ENCODE assay signal across 19 cellular contexts in the genomic region with DNA sequence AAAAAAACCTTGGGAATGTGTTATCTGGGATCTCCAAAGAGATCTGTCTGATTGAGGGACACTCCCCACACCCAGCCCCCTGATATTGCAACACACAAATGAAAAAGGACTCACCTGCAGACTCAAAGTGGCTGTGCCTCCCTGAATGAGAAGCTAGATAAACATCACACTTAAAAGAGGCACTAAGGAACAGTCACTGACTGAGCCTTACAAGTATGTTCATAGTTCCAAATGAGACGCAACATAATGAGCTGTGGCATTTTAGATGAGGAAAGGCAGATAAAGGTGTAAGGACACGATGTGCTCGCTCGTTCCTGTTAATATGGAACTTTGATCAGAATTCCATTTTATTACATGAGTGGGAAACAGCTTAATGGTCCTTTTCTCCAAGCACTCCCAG. TPM values are rescaled to one million over a fixed set of nuclear protein-coding genes. Genes with fewer than 3 reads are reported as not detected.
"Had no signal": no experiment of that assay in that cellular context is flagged by ENCODE, and none has a peak within 500 bp of the region (broad histone marks: within the 10 kb centered on the region; RNA-seq: fewer than 3 reads in every experiment).

No MANE protein-coding gene starts in this region.

- H3K36me3 ChIP-seq: colonic mucosa, tibial artery had no signal

- DNase-seq: activated CD4-positive, alpha-beta T cell treated with anti-CD3 and anti-CD28 coated beads for 48 hours; activated CD8-positive, alpha-beta memory T cell treated with anti-CD3 and anti-CD28 coated beads, Interleukin-2, amount 50 U/mL, for 48 hours; activated gamma-delta T cell; activated T-cell treated with anti-CD3 and anti-CD28 coated beads, Interleukin-2, amount 50 U/mL, for 72 hours; central memory CD4-positive, alpha-beta T cell; colonic mucosa; hippocampal formation; naive thymus-derived CD4-positive, alpha-beta T cell; retina; stimulated activated CD4-positive, alpha-beta T cell treated with anti-CD3 and anti-CD28 coated beads, Interleukin-2, amount 100 ng/mL, for 48 hours; stimulated activated naive B cell treated with anti-CD40 and anti-IgM and Interleukin-4, amounts not matched to agents 10 μg/mL and 1 μg/mL and 100 μg/mL, for 72 hours; T-helper 17 cell; tibial artery had no signal

- H3K36me3 Mint-ChIP-seq: activated naive CD4-positive, alpha-beta T cell treated with anti-CD3 and anti-CD28 coated beads, Interleukin-2, amount 50 U/mL, for 72 hours; naive thymus-derived CD4-positive, alpha-beta T cell; stimulated activated naive B cell treated with anti-CD40 and anti-IgM and Interleukin-4, amounts not matched to agents 10 μg/mL and 1 μg/mL and 100 μg/mL, for 72 hours; WTC11 had no signal

- ATAC-seq: activated naive CD4-positive, alpha-beta T cell treated with anti-CD3 and anti-CD28 coated beads, Interleukin-2, amount 50 U/mL, for 72 hours; activated T-cell treated with anti-CD3 and anti-CD28 coated beads, Interleukin-2, amount 50 U/mL, for 72 hours; esophagus mucosa; naive thymus-derived CD4-positive, alpha-beta T cell; stimulated activated naive B cell treated with anti-CD40 and anti-IgM and Interleukin-4, amounts not matched to agents 10 μg/mL and 1 μg/mL and 100 μg/mL, for 72 hours; T-helper 17 cell; WTC11 had no signal

- H3K4me1 ChIP-seq: parathyroid adenoma, tibial artery had no signal

- H3K27ac ChIP-seq: colonic mucosa, parathyroid adenoma, tibial artery had no signal

- H3K27ac Mint-ChIP-seq: activated naive CD4-positive, alpha-beta T cell treated with anti-CD3 and anti-CD28 coated beads, Interleukin-2, amount 50 U/mL, for 72 hours; activated T-cell treated with anti-CD3 and anti-CD28 coated beads, Interleukin-2, amount 50 U/mL, for 72 hours; naive thymus-derived CD4-positive, alpha-beta T cell; stimulated activated naive B cell treated with anti-CD40 and anti-IgM and Interleukin-4, amounts not matched to agents 10 μg/mL and 1 μg/mL and 100 μg/mL, for 72 hours; T-helper 17 cell; WTC11 had no signal

- H3K9me3 Mint-ChIP-seq: activated naive CD4-positive, alpha-beta T cell treated with anti-CD3 and anti-CD28 coated beads, Interleukin-2, amount 50 U/mL, for 72 hours; activated T-cell treated with anti-CD3 and anti-CD28 coated beads, Interleukin-2, amount 50 U/mL, for 72 hours; stimulated activated naive B cell treated with anti-CD40 and anti-IgM and Interleukin-4, amounts not matched to agents 10 μg/mL and 1 μg/mL and 100 μg/mL, for 72 hours; WTC11 had no signal

- H3K9me3 ChIP-seq: colonic mucosa, tibial artery had no signal

- FAIRE-seq: endometrium had no signal

- H3K4me1 Mint-ChIP-seq: naive thymus-derived CD4-positive, alpha-beta T cell; stimulated activated naive B cell treated with anti-CD40 and anti-IgM and Interleukin-4, amounts not matched to agents 10 μg/mL and 1 μg/mL and 100 μg/mL, for 72 hours; WTC11 had no signal

- H3K27me3 ChIP-seq: colonic mucosa, tibial artery had no signal

- H3K4me3 ChIP-seq: colonic mucosa, tibial artery had no signal

- H3K4me3 Mint-ChIP-seq: activated T-cell treated with anti-CD3 and anti-CD28 coated beads, Interleukin-2, amount 50 U/mL, for 72 hours; naive thymus-derived CD4-positive, alpha-beta T cell; stimulated activated naive B cell treated with anti-CD40 and anti-IgM and Interleukin-4, amounts not matched to agents 10 μg/mL and 1 μg/mL and 100 μg/mL, for 72 hours; T-helper 17 cell; WTC11 had no signal

RNA-seq across cellular contexts. Expression of gene CFAP300, which starts 21.0 kb away (rescaled TPM):
- total RNA-seq: activated naive CD4-positive, alpha-beta T cell treated with anti-CD3 and anti-CD28 coated beads, Interleukin-2, amount 50 U/mL, for 72 hours; activated T-cell treated with anti-CD3 and anti-CD28 coated beads, Interleukin-2, amount 50 U/mL, for 72 hours; mononuclear cell; naive thymus-derived CD4-positive, alpha-beta T cell; T-helper 17 cell had no signal
- polyA plus RNA-seq: naive thymus-derived CD4-positive, alpha-beta T cell had no signal
